In the genomic region with DNA sequence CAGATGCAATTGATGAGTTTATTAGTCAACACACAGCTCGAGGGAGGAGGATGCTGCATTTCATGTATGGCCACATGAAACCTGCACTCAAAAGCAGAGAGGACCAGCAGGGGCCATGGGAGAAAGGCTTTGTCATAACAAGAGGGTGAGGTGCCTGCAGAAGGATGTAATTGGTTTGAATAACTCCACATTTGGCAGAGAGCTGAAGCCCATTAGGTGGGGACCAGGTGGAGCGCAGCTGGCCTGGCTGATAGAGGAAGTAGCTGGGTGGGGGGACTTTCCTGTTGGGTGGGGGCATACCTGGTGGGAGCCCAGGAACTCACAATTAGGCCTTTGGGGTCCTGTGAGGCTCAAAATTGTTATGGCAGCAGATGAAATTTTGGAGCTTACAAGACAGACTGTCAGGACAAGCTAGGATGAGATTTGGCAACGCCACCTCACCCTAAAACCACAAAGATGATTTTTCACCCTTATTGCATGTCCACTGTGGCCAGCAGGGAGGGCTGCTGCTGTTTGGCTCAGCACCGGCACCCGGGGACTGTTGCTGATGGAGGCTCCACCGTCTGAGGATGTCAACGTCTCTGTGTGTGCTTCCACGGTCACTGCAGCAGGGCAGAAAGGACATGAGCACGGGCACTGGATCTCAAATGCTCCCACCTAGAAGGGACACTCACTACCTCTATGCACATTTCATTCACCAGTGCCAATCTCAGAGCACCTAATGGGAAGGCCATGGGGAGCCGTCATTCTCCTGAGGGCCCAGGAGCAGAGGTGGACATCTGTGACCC, we compare ENCODE assay signal across 2 cellular contexts.
TF ChIP-seq lines count a peak whose summit lies in the region.

No MANE protein-coding gene starts in this region.

TF ChIP-seq in SK-N-SH, 30 proteins besides CTCF, POLR2A, EP300 and RAD21 (continued from another document):
- TF ChIP-seq PBX3 (IDR thresholded peaks at IDR 0.05) (no peak), NFIC (IDR thresholded peaks at IDR 0.05; ENCODE audit: borderline replicate concordance) (no peak), TEAD4 (IDR thresholded peaks at IDR 0.05; ENCODE audit: borderline replicate concordance, insufficient read depth) (no peak), USF2 (IDR thresholded peaks at IDR 0.05; ENCODE audit: borderline replicate concordance, low read depth, low read length) (no peak), FOXM1 (IDR thresholded peaks at IDR 0.05; ENCODE audit: low read depth) (no peak)
- TF ChIP-seq, protein P1, sequence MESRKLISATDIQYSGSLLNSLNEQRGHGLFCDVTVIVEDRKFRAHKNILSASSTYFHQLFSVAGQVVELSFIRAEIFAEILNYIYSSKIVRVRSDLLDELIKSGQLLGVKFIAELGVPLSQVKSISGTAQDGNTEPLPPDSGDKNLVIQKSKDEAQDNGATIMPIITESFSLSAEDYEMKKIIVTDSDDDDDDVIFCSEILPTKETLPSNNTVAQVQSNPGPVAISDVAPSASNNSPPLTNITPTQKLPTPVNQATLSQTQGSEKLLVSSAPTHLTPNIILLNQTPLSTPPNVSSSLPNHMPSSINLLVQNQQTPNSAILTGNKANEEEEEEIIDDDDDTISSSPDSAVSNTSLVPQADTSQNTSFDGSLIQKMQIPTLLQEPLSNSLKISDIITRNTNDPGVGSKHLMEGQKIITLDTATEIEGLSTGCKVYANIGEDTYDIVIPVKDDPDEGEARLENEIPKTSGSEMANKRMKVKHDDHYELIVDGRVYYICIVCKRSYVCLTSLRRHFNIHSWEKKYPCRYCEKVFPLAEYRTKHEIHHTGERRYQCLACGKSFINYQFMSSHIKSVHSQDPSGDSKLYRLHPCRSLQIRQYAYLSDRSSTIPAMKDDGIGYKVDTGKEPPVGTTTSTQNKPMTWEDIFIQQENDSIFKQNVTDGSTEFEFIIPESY (IDR thresholded peaks at IDR 0.05; ENCODE audit: borderline replicate concordance, low read depth), result no peak

TF ChIP-seq in SK-N-SH treated with all-trans-retinoic acid at 6 μM for 48 hours, 23 proteins besides CTCF, POLR2A, EP300 and RAD21 (continued from another document):
- TF ChIP-seq, protein P2, sequence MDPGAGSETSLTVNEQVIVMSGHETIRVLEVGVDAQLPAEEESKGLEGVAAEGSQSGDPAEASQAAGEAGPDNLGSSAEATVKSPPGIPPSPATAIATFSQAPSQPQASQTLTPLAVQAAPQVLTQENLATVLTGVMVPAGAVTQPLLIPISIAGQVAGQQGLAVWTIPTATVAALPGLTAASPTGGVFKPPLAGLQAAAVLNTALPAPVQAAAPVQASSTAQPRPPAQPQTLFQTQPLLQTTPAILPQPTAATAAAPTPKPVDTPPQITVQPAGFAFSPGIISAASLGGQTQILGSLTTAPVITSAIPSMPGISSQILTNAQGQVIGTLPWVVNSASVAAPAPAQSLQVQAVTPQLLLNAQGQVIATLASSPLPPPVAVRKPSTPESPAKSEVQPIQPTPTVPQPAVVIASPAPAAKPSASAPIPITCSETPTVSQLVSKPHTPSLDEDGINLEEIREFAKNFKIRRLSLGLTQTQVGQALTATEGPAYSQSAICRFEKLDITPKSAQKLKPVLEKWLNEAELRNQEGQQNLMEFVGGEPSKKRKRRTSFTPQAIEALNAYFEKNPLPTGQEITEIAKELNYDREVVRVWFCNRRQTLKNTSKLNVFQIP (CRISPR knock-in tag; IDR thresholded peaks at IDR 0.05; ENCODE audit: borderline replicate concordance, low read depth), result no peak
- TF ChIP-seq PATZ1 (CRISPR knock-in tag; IDR thresholded peaks at IDR 0.05; ENCODE audit: borderline replicate concordance), result no peak
- no peak for TF ChIP-seq PPARA (CRISPR knock-in tag; IDR thresholded peaks at IDR 0.05; ENCODE audit: borderline replicate concordance)
- no peak for TF ChIP-seq SNAI2 (CRISPR knock-in tag; IDR thresholded peaks at IDR 0.05)
- TF ChIP-seq OSR1 (CRISPR knock-in tag; IDR thresholded peaks at IDR 0.05), result no peak
TF ChIP-seq in SK-N-SH treated with all-trans-retinoic acid at 6 μM for 48 hours: peak in this region for 0.
